Comparison of ENCODE assay signal across 18 cellular contexts in genomic region chrX:33207056-33207455, GRCh38. TPM values are rescaled to one million over a fixed set of nuclear protein-coding genes. Genes with fewer than 3 reads are reported as not detected.
DNase-seq lines count a peak whose midpoint lies in the region; ATAC-seq and TF ChIP-seq lines count a peak whose summit lies in the region.
"Had no signal": no experiment of that assay in that cellular context is flagged by ENCODE, and none has a peak within 500 bp of the region (broad histone marks: within the 10 kb centered on the region; RNA-seq: fewer than 3 reads in every experiment).

No MANE protein-coding gene starts in this region.

- peaks cover 55% of the 10 kb centered on the region for H3K4me1 Mint-ChIP-seq in mesothelial cell of epicardium
- H3K4me1 Mint-ChIP-seq in natural killer cell treated with Interleukin-12 subunit alpha and Interleukin-12 subunit beta and Interleukin-15 and Interleukin-18, amount 100 ng/mL, for 72 hours (ENCODE audit: low read depth in 2 of 2): no peaks in the 10 kb centered on the region
- H3K4me1 Mint-ChIP-seq: naive thymus-derived CD4-positive, alpha-beta T cell had no signal

- H3K4me1 ChIP-seq in subcutaneous abdominal adipose tissue (ENCODE audit: control insufficient read depth in 5 of 5, insufficient read depth in 5 of 5, low read length in 5 of 5): peaks cover 0 to 4% (median 0%) of the 10 kb centered on the region in 5 donors

- ATAC-seq in natural killer cell treated with Interleukin-12 subunit alpha and Interleukin-12 subunit beta and Interleukin-15 and Interleukin-18, amount 100 ng/mL, for 72 hours: no peak
- ATAC-seq in HG03520 (IDR thresholded peaks at IDR 0.05; ENCODE audit: unreplicated experiment): no peak
- ATAC-seq: naive thymus-derived CD4-positive, alpha-beta T cell had no signal

- no peaks in the 10 kb centered on the region for H3K27me3 Mint-ChIP-seq in mesothelial cell of epicardium (ENCODE audit: low read depth)
- H3K27me3 Mint-ChIP-seq in natural killer cell treated with Interleukin-12 subunit alpha and Interleukin-12 subunit beta and Interleukin-15 and Interleukin-18, amount 100 ng/mL, for 72 hours: peaks cover 0 to 5% of the 10 kb centered on the region in 2 donors
- H3K27me3 Mint-ChIP-seq: naive thymus-derived CD4-positive, alpha-beta T cell had no signal

- no peaks in the 10 kb centered on the region for H3K9me3 ChIP-seq in subcutaneous abdominal adipose tissue (ENCODE audit: control insufficient read depth in 5 of 5, low read length in 5 of 5)

- no peaks in the 10 kb centered on the region for H3K36me3 Mint-ChIP-seq in mesothelial cell of epicardium
- no peaks in the 10 kb centered on the region for H3K36me3 Mint-ChIP-seq in natural killer cell treated with Interleukin-12 subunit alpha and Interleukin-12 subunit beta and Interleukin-15 and Interleukin-18, amount 100 ng/mL, for 72 hours
- H3K36me3 Mint-ChIP-seq: naive thymus-derived CD4-positive, alpha-beta T cell had no signal

- DNase-seq in NCI-H82 (lab: John Stamatoyannopoulos, UW) (peak; percentile 11), amniotic epithelial cell (ENCODE audit: low read depth) (peak; percentile 54), mesothelial cell of epicardium (ENCODE audit: low spot score in 2 of 2, unreplicated experiment in 2 of 2) (no peak), DMS114 treated with DMSO at 0.1 percent for 48 hours (lab: John Stamatoyannopoulos, UW; ENCODE audit: unreplicated experiment) (no peak)
- DNase-seq in natural killer cell treated with Interleukin-12 subunit alpha and Interleukin-12 subunit beta and Interleukin-15 and Interleukin-18, amount 100 ng/mL, for 72 hours (ENCODE audit: low spot score): no peak
- DNase-seq: activated CD4-positive, alpha-beta T cell treated with anti-CD3 and anti-CD28 coated beads for 48 hours; activated CD8-positive, alpha-beta memory T cell treated with anti-CD3 and anti-CD28 coated beads, Interleukin-2, amount 50 U/mL, for 48 hours; activated gamma-delta T cell; AML-193; anterior cingulate cortex; foreskin melanocyte; naive thymus-derived CD4-positive, alpha-beta T cell; NCI-H187; NCI-H226; RPMI8226; stimulated activated naive CD4-positive, alpha-beta T cell treated with Interleukin-2 at 50 U/mL for 16 hours had no signal

- peak overlapping the region; percentile 2 for H3K27ac ChIP-seq in subcutaneous abdominal adipose tissue (ENCODE audit: low read depth, low read length)

- no peaks in the 10 kb centered on the region for H3K36me3 ChIP-seq in subcutaneous abdominal adipose tissue (ENCODE audit: control insufficient read depth in 5 of 5, insufficient read depth in 5 of 5, low read length in 5 of 5)

- peak overlapping the region; percentile 24 for H3K4me3 Mint-ChIP-seq in mesothelial cell of epicardium
- no peak overlapping the region for H3K4me3 Mint-ChIP-seq in natural killer cell treated with Interleukin-12 subunit alpha and Interleukin-12 subunit beta and Interleukin-15 and Interleukin-18, amount 100 ng/mL, for 72 hours
- H3K4me3 Mint-ChIP-seq: naive thymus-derived CD4-positive, alpha-beta T cell had no signal

- peak overlapping the region in 1 of 5 donors; percentile 18 for H3K4me3 ChIP-seq in subcutaneous abdominal adipose tissue (ENCODE audit: low read depth in 1 of 5, low read length in 5 of 5)

- H3K27me3 ChIP-seq in subcutaneous abdominal adipose tissue (ENCODE audit: control insufficient read depth in 5 of 5, insufficient read depth in 4 of 5, low read length in 5 of 5): no peaks in the 10 kb centered on the region

- H3K9ac ChIP-seq in subcutaneous abdominal adipose tissue (ENCODE audit: low read length in 5 of 5): no peak overlapping the region

- H3K27ac Mint-ChIP-seq in mesothelial cell of epicardium: peak overlapping the region; percentile 64
- no peak overlapping the region for H3K27ac Mint-ChIP-seq in natural killer cell treated with Interleukin-12 subunit alpha and Interleukin-12 subunit beta and Interleukin-15 and Interleukin-18, amount 100 ng/mL, for 72 hours
- H3K27ac Mint-ChIP-seq: naive thymus-derived CD4-positive, alpha-beta T cell had no signal

- TF ChIP-seq CTCF in mesothelial cell of epicardium (IDR thresholded peaks at IDR 0.05; ENCODE audit: unreplicated experiment): no peak

- H3K9me3 Mint-ChIP-seq in mesothelial cell of epicardium: no peaks in the 10 kb centered on the region
- peaks cover 12% of the 10 kb centered on the region for H3K9me3 Mint-ChIP-seq in natural killer cell treated with Interleukin-12 subunit alpha and Interleukin-12 subunit beta and Interleukin-15 and Interleukin-18, amount 100 ng/mL, for 72 hours

RNA-seq across cellular contexts. Expression of gene DMD, which starts 4.3 kb away (rescaled TPM):
- total RNA-seq in mesothelial cell of epicardium: 76.4 to 96.0 TPM (median 79.4 TPM) in 3 replicates
- 1 to 10 TPM; 2.8 to 3.4 TPM for total RNA-seq in natural killer cell treated with Interleukin-12 subunit alpha and Interleukin-12 subunit beta and Interleukin-15 and Interleukin-18, amount 100 ng/mL, for 72 hours

Comparison
In these comparisons a context has a peak if more than half of its experiments do, and no peak if none do; other contexts are left out.
1. DNase-seq: peak in NCI-H82 (single experiment) and amniotic epithelial cell (single experiment); none in mesothelial cell of epicardium (0 of 2), DMS114 treated with DMSO at 0.1 percent for 48 hours (single experiment) and natural killer cell treated with Interleukin-12 subunit alpha and Interleukin-12 subunit beta and Interleukin-15 and Interleukin-18, amount 100 ng/mL, for 72 hours (single experiment).
2. RNA of gene DMD, which starts 4.3 kb away (total RNA-seq): 76.4 to 96.0 TPM in mesothelial cell of epicardium; 2.8 to 3.4 TPM in natural killer cell treated with Interleukin-12 subunit alpha and Interleukin-12 subunit beta and Interleukin-15 and Interleukin-18, amount 100 ng/mL, for 72 hours; every median in the first group is over 10 times any median in the second.